ENCODE assay signal across 8 cellular contexts in genomic region chr16:81873843-81874752, GRCh38.
A peak's percentile ranks its signal among the peaks of the same experiment; 100 is the strongest.
DNase-seq lines count a peak whose midpoint lies in the region; ATAC-seq, FAIRE-seq and TF ChIP-seq lines count a peak whose summit lies in the region.

No MANE protein-coding gene starts in this region.

- no peaks in the 10 kb centered on the region for H3F3A ChIP-seq in PC-9 (ENCODE audit: insufficient read depth, low read depth)

- intact Hi-C loops in PC-9 (cut with micrococcal nuclease; ENCODE audit: unreplicated experiment) = loop anchor here (5.0 kb wide), 2 partner anchors 102 to 137 kb away; no protein-coding TSS in a partner anchor
- intact Hi-C loops in activated naive CD4-positive, alpha-beta T cell treated with anti-CD3 and anti-CD28 coated beads for 36 hours (cut with micrococcal nuclease) = loop anchor here (2.0 to 10.0 kb wide), 6 partner anchors 75 to 507 kb away; partner anchors contain the start of gene PLCG2

- no peaks in the 10 kb centered on the region for H3K36me3 ChIP-seq in PC-9 (ENCODE audit: low read depth)

- H3K4me3 ChIP-seq in PC-9 = no peak overlapping the region

- H3K4me1 Mint-ChIP-seq in activated naive CD4-positive, alpha-beta T cell treated with anti-CD3 and anti-CD28 coated beads for 36 hours (ENCODE audit: low read depth) = peaks cover 12% of the 10 kb centered on the region

- H3K9me3 Mint-ChIP-seq in activated naive CD4-positive, alpha-beta T cell treated with anti-CD3 and anti-CD28 coated beads for 36 hours = no peaks in the 10 kb centered on the region

- CTCF ChIA-PET in PC-9 (lab: Charles Lee) = interaction anchor here (0.6 kb wide), 2 partner anchors 171 to 473 kb away, joined by 3 to 4 read pairs; no protein-coding TSS in a partner anchor
- CTCF ChIA-PET in activated naive CD4-positive, alpha-beta T cell treated with anti-CD3 and anti-CD28 coated beads for 36 hours (lab: Charles Lee) = interaction anchor here (0.6 to 5.2 kb wide), 18 partner anchors 12 to 506 kb away, joined by 3 to 39 read pairs (median 3); no protein-coding TSS in a partner anchor

- peak; percentile 65 for FAIRE-seq in A204.1 (lab: Jason Lieb, UNC)

- H3K27me3 ChIP-seq in PC-9 (ENCODE audit: insufficient read depth, low read depth) = no peaks in the 10 kb centered on the region

- H3K4me2 ChIP-seq in PC-9 = no peak overlapping the region

- no peak overlapping the region for H3K27ac ChIP-seq in PC-9

- BruUV-seq in PC-9 (replicated peaks; lab: Mats Ljungman, UMichigan) = no TSS peak

- no peaks in the 10 kb centered on the region for H3K36me3 Mint-ChIP-seq in activated naive CD4-positive, alpha-beta T cell treated with anti-CD3 and anti-CD28 coated beads for 36 hours (ENCODE audit: low read depth)

- peak; percentile 73 for ATAC-seq in HG03066 (IDR thresholded peaks at IDR 0.05; ENCODE audit: low read depth, unreplicated experiment)

- H3K27ac Mint-ChIP-seq in activated naive CD4-positive, alpha-beta T cell treated with anti-CD3 and anti-CD28 coated beads for 36 hours = no peak overlapping the region

- H3K4me1 ChIP-seq in PC-9 (replicated peaks; ENCODE audit: insufficient read depth) = no peaks in the 10 kb centered on the region

- no peak overlapping the region for H2AFZ ChIP-seq in PC-9

- H3K27me3 Mint-ChIP-seq in activated naive CD4-positive, alpha-beta T cell treated with anti-CD3 and anti-CD28 coated beads for 36 hours (ENCODE audit: low read depth) = peaks cover 8% of the 10 kb centered on the region

- H3K9me3 ChIP-seq in PC-9 (ENCODE audit: insufficient read depth, low read depth) = no peaks in the 10 kb centered on the region

- H3K4me3 Mint-ChIP-seq in activated naive CD4-positive, alpha-beta T cell treated with anti-CD3 and anti-CD28 coated beads for 36 hours = no peak overlapping the region

- H4K20me1 ChIP-seq in PC-9 (ENCODE audit: insufficient read depth) = no peaks in the 10 kb centered on the region

- H3K9me2 ChIP-seq in PC-9 (ENCODE audit: insufficient read depth) = no peaks in the 10 kb centered on the region

- DNase-seq in GM10266 (ENCODE audit: extremely low spot score) (peak; percentile 69), PC-9 (peak in 1 of 2 experiments; percentile 53), hepatic stellate cell (ENCODE audit: low spot score) (peak; percentile 63), NCI-H2081 treated with DMSO at 0.1 percent for 48 hours (lab: John Stamatoyannopoulos, UW) (no peak)
- DNase-seq in activated naive CD4-positive, alpha-beta T cell treated with anti-CD3 and anti-CD28 coated beads for 36 hours = peak; percentile 83
- peak; percentile 17 to 30 for DNase-seq in stimulated activated CD4-positive, alpha-beta T cell treated with anti-CD3 and anti-CD28 coated beads, Interleukin-15, amount 100 ng/mL, for 48 hours (ENCODE audit: low read depth in 2 of 2)

- no peaks in the 10 kb centered on the region for H3K79me2 ChIP-seq in PC-9 (ENCODE audit: low read depth)

- TF ChIP-seq CTCF in GM10266 (IDR thresholded peaks at IDR 0.05; ENCODE audit: control insufficient read depth, insufficient read depth, low read depth, missing control alignments) (peak; percentile 81), PC-9 (conservative IDR thresholded peaks at IDR 0.05) (peak; percentile 86)

- POLR2A ChIA-PET in PC-9 (lab: Charles Lee; ENCODE audit: unreplicated experiment) = interaction anchor here (0.6 to 0.7 kb wide), 3 partner anchors 68 to 863 kb away, joined by 3 to 4 read pairs (median 3); no protein-coding TSS in a partner anchor
